In genomic region chr3:188631291-188632010, GRCh38 we compare ENCODE assay signal across 18 cellular contexts.
DNase-seq lines count a peak whose midpoint lies in the region; ATAC-seq and TF ChIP-seq lines count a peak whose summit lies in the region.
"Had no signal": no experiment of that assay in that cellular context is flagged by ENCODE, and none has a peak within 500 bp of the region (broad histone marks: within the 10 kb centered on the region; RNA-seq: fewer than 3 reads in every experiment).

No MANE protein-coding gene starts in this region.

- H3K27me3 Mint-ChIP-seq in activated CD8-positive, alpha-beta T cell treated with anti-CD3 and anti-CD28 coated beads for 36 hours: no peaks in the 10 kb centered on the region
- H3K27me3 Mint-ChIP-seq in activated CD8-positive, alpha-beta T cell treated with anti-CD3 and anti-CD28 coated beads, Interleukin-2, amount 10 ng/mL, durations not matched to agents 7 days and 5 days (ENCODE audit: low read depth): no peaks in the 10 kb centered on the region
- H3K27me3 Mint-ChIP-seq: naive thymus-derived CD4-positive, alpha-beta T cell had no signal

- CTCF ChIA-PET in activated CD8-positive, alpha-beta T cell treated with anti-CD3 and anti-CD28 coated beads for 36 hours (lab: Charles Lee): interaction anchor here (0.7 to 1.1 kb wide), 2 partner anchors 13 to 17 kb away, joined by 3 read pairs; no protein-coding TSS in a partner anchor
- CTCF ChIA-PET in activated CD8-positive, alpha-beta T cell treated with anti-CD3 and anti-CD28 coated beads, Interleukin-2, amount 10 ng/mL, durations not matched to agents 7 days and 5 days (lab: Charles Lee): interaction anchor here (2.0 kb wide), 1 partner anchor 891 kb away, joined by 6 read pairs; no protein-coding TSS in a partner anchor

- H3K27ac Mint-ChIP-seq in activated CD8-positive, alpha-beta T cell treated with anti-CD3 and anti-CD28 coated beads for 36 hours: no peak overlapping the region
- no peak overlapping the region for H3K27ac Mint-ChIP-seq in activated CD8-positive, alpha-beta T cell treated with anti-CD3 and anti-CD28 coated beads, Interleukin-2, amount 10 ng/mL, durations not matched to agents 7 days and 5 days
- H3K27ac Mint-ChIP-seq in stimulated activated effector memory CD8-positive, alpha-beta T cell treated with anti-CD3 and anti-CD28 coated beads, Interleukin-12 subunit alpha, Interleukin-12 subunit beta, amount 100 ng/mL, for 72 hours: no peak overlapping the region
- H3K27ac Mint-ChIP-seq: naive thymus-derived CD4-positive, alpha-beta T cell had no signal

- H3K4me1 Mint-ChIP-seq in activated CD8-positive, alpha-beta T cell treated with anti-CD3 and anti-CD28 coated beads for 36 hours (ENCODE audit: low read depth): peaks cover 11% of the 10 kb centered on the region
- H3K4me1 Mint-ChIP-seq in activated CD8-positive, alpha-beta T cell treated with anti-CD3 and anti-CD28 coated beads, Interleukin-2, amount 10 ng/mL, durations not matched to agents 7 days and 5 days (ENCODE audit: low read depth): peaks cover 6% of the 10 kb centered on the region
- peaks cover 21% of the 10 kb centered on the region for H3K4me1 Mint-ChIP-seq in stimulated activated effector memory CD8-positive, alpha-beta T cell treated with anti-CD3 and anti-CD28 coated beads, Interleukin-12 subunit alpha, Interleukin-12 subunit beta, amount 100 ng/mL, for 72 hours

- no peak for DNase-seq in activated CD8-positive, alpha-beta T cell treated with anti-CD3 and anti-CD28 coated beads for 36 hours
- DNase-seq in activated CD8-positive, alpha-beta T cell treated with anti-CD3 and anti-CD28 coated beads, Interleukin-2, amount 10 ng/mL, durations not matched to agents 7 days and 5 days: no peak
- DNase-seq in T1000 (lab: John Stamatoyannopoulos, UW): peak; percentile 40
- DNase-seq in fibroblast of mammary gland (ENCODE audit: low read depth): peak; percentile 90
- no peak for DNase-seq in stimulated activated effector memory CD8-positive, alpha-beta T cell treated with anti-CD3 and anti-CD28 coated beads, Interleukin-12 subunit alpha, Interleukin-12 subunit beta, amount 100 ng/mL, for 72 hours (ENCODE audit: low spot score in 2 of 2)
- no peak for DNase-seq in RPMI8226
- DNase-seq in cerebellar nuclear complex (lab: John Stamatoyannopoulos, UW): no peak
- no peak for DNase-seq in stimulated activated naive CD4-positive, alpha-beta T cell treated with Interleukin-2 at 50 U/mL for 16 hours (lab: John Stamatoyannopoulos, UW)
- DNase-seq: activated CD4-positive, alpha-beta T cell treated with anti-CD3 and anti-CD28 coated beads for 4 hours; activated effector memory CD4-positive, alpha-beta T cell treated with Interleukin-2 at 50 U/mL for 16 hours; DMS 273 treated with DMSO at 0.1 percent for 48 hours; islet precursor cell; KBM-7; naive thymus-derived CD4-positive, alpha-beta T cell; NCI-H187; small intestine; upper lobe of left lung had no signal

- no peak for TF ChIP-seq CTCF in activated CD8-positive, alpha-beta T cell treated with anti-CD3 and anti-CD28 coated beads for 36 hours (IDR thresholded peaks at IDR 0.05)
- TF ChIP-seq CTCF in fibroblast of mammary gland (conservative IDR thresholded peaks at IDR 0.05; ENCODE audit: control insufficient read depth, insufficient read depth, low read depth, low read length): no peak

- peak; percentile 17 for ATAC-seq in activated CD8-positive, alpha-beta T cell treated with anti-CD3 and anti-CD28 coated beads for 36 hours
- no peak for ATAC-seq in activated CD8-positive, alpha-beta T cell treated with anti-CD3 and anti-CD28 coated beads, Interleukin-2, amount 10 ng/mL, durations not matched to agents 7 days and 5 days
- peak; percentile 77 for ATAC-seq in stimulated activated effector memory CD8-positive, alpha-beta T cell treated with anti-CD3 and anti-CD28 coated beads, Interleukin-12 subunit alpha, Interleukin-12 subunit beta, amount 100 ng/mL, for 72 hours
- ATAC-seq: GM12878; naive thymus-derived CD4-positive, alpha-beta T cell had no signal

- no peak overlapping the region for H3K4me3 ChIP-seq in fibroblast of mammary gland (ENCODE audit: control insufficient read depth, low read depth, low read length)
- H3K4me3 ChIP-seq: GM12878, upper lobe of left lung had no signal

- H3K36me3 Mint-ChIP-seq in activated CD8-positive, alpha-beta T cell treated with anti-CD3 and anti-CD28 coated beads for 36 hours (ENCODE audit: low read depth): peaks cover 3% of the 10 kb centered on the region
- peaks cover 6% of the 10 kb centered on the region for H3K36me3 Mint-ChIP-seq in activated CD8-positive, alpha-beta T cell treated with anti-CD3 and anti-CD28 coated beads, Interleukin-2, amount 10 ng/mL, durations not matched to agents 7 days and 5 days (ENCODE audit: low read depth)
- no peaks in the 10 kb centered on the region for H3K36me3 Mint-ChIP-seq in stimulated activated effector memory CD8-positive, alpha-beta T cell treated with anti-CD3 and anti-CD28 coated beads, Interleukin-12 subunit alpha, Interleukin-12 subunit beta, amount 100 ng/mL, for 72 hours

- H3K9me3 Mint-ChIP-seq in activated CD8-positive, alpha-beta T cell treated with anti-CD3 and anti-CD28 coated beads for 36 hours: peaks cover 9% of the 10 kb centered on the region
- H3K9me3 Mint-ChIP-seq in activated CD8-positive, alpha-beta T cell treated with anti-CD3 and anti-CD28 coated beads, Interleukin-2, amount 10 ng/mL, durations not matched to agents 7 days and 5 days (ENCODE audit: insufficient read depth): peaks cover 5% of the 10 kb centered on the region
- H3K9me3 Mint-ChIP-seq in stimulated activated effector memory CD8-positive, alpha-beta T cell treated with anti-CD3 and anti-CD28 coated beads, Interleukin-12 subunit alpha, Interleukin-12 subunit beta, amount 100 ng/mL, for 72 hours: peaks cover 2% of the 10 kb centered on the region

- intact Hi-C loops in activated CD8-positive, alpha-beta T cell treated with anti-CD3 and anti-CD28 coated beads for 36 hours (cut with micrococcal nuclease): no loop called here

- no peak overlapping the region for H3K4me3 Mint-ChIP-seq in activated CD8-positive, alpha-beta T cell treated with anti-CD3 and anti-CD28 coated beads for 36 hours
- no peak overlapping the region for H3K4me3 Mint-ChIP-seq in activated CD8-positive, alpha-beta T cell treated with anti-CD3 and anti-CD28 coated beads, Interleukin-2, amount 10 ng/mL, durations not matched to agents 7 days and 5 days
- no peak overlapping the region for H3K4me3 Mint-ChIP-seq in stimulated activated effector memory CD8-positive, alpha-beta T cell treated with anti-CD3 and anti-CD28 coated beads, Interleukin-12 subunit alpha, Interleukin-12 subunit beta, amount 100 ng/mL, for 72 hours
- H3K4me3 Mint-ChIP-seq: naive thymus-derived CD4-positive, alpha-beta T cell had no signal

- POLR2A ChIA-PET in activated CD8-positive, alpha-beta T cell treated with anti-CD3 and anti-CD28 coated beads for 36 hours (lab: Charles Lee): no interaction called here
- POLR2A ChIA-PET in activated CD8-positive, alpha-beta T cell treated with anti-CD3 and anti-CD28 coated beads, Interleukin-2, amount 10 ng/mL, durations not matched to agents 7 days and 5 days (lab: Charles Lee): no interaction called here

Comparison
In these comparisons a context has a peak if more than half of its experiments do, and no peak if none do; other contexts are left out.
1. DNase-seq: peak in T1000 (single experiment) and fibroblast of mammary gland (single experiment); none in activated CD8-positive, alpha-beta T cell treated with anti-CD3 and anti-CD28 coated beads for 36 hours (single experiment), activated CD8-positive, alpha-beta T cell treated with anti-CD3 and anti-CD28 coated beads, Interleukin-2, amount 10 ng/mL, durations not matched to agents 7 days and 5 days (single experiment), stimulated activated effector memory CD8-positive, alpha-beta T cell treated with anti-CD3 and anti-CD28 coated beads, Interleukin-12 subunit alpha, Interleukin-12 subunit beta, amount 100 ng/mL, for 72 hours (0 of 2), RPMI8226 (single experiment), cerebellar nuclear complex (0 of 2) and stimulated activated naive CD4-positive, alpha-beta T cell treated with Interleukin-2 at 50 U/mL for 16 hours (single experiment).